In genomic region chr6:102126488-102126887, GRCh38 we compare ENCODE assay signal across 22 cellular contexts.
"Had no signal": no experiment of that assay in that cellular context is flagged by ENCODE, and none has a peak within 500 bp of the region (broad histone marks: within the 10 kb centered on the region; RNA-seq: fewer than 3 reads in every experiment).

No MANE protein-coding gene starts in this region.

- H3K36me3 ChIP-seq: MG63, SJSA1 had no signal

- H3K27me3 ChIP-seq: MG63, SJSA1 had no signal

- H3K27ac ChIP-seq: SJSA1, SK-N-MC had no signal

- H3K4me1 ChIP-seq: SJSA1 had no signal

- DNase-seq: IMR-90, Karpas-422, KG1, MG63, NCI-H1092, NCI-H1105 treated with DMSO at 0.1 percent for 48 hours, NCI-H1417 treated with DMSO at 0.1 percent for 48 hours, NCI-H1694, NCI-H187 treated with DMSO at 0.1 percent for 48 hours, NCI-H2029 treated with DMSO at 0.1 percent for 48 hours, NCI-H2107, NCI-H2227 treated with DMSO at 0.1 percent for 48 hours, NCI-H446 treated with DMSO at 0.1 percent for 48 hours, NCI-H510A treated with DMSO at 0.1 percent for 48 hours, NCI-H526, NCI-H748 treated with DMSO at 0.1 percent for 48 hours, Right ventricle myocardium superior, RPMI8226, SIG-M5, T-helper 2 cell had no signal

- H3K4me3 ChIP-seq: MG63, SJSA1, SK-N-MC had no signal

- H3K9me3 ChIP-seq: MG63 had no signal
